In the genomic region with DNA sequence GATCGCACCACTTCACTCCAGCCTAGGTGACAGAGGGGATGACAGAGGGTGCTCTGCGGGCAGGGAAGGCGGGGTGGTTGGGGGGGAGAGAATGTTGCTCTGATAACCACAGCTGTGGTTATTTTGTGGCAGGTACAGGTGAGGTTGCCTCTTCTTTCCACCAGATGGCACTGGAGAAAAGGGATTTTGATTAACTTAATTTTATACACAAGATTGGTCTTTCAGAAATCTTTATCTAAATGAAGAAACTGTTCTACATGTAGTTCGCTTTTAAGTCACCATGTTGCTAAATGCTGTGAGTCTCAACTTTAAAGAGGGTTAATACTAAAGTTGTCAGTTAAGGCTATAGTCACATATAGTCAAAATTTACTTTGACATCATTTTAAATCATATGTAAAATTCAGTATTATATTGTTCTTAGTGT, we compare ENCODE assay signal across 8 cellular contexts. TPM values are rescaled to one million over a fixed set of nuclear protein-coding genes. Genes with fewer than 3 reads are reported as not detected.
A peak's percentile ranks its signal among the peaks of the same experiment; 100 is the strongest.
DNase-seq lines count a peak whose midpoint lies in the region; ATAC-seq, FAIRE-seq and TF ChIP-seq lines count a peak whose summit lies in the region.

No MANE protein-coding gene starts in this region.

- no peaks in the 10 kb centered on the region for H3K9me3 Mint-ChIP-seq in neural progenitor cell
- H3K9me3 Mint-ChIP-seq in Calu3 (ENCODE audit: low read depth, unreplicated experiment): peaks cover 3% of the 10 kb centered on the region

- no peak overlapping the region for H2AFZ ChIP-seq in neural progenitor cell (replicated peaks)

- no peak overlapping the region for H3K4me2 ChIP-seq in neural progenitor cell

- H3K9me3 ChIP-seq in T-helper 17 cell (ENCODE audit: control insufficient read depth, low read length, poor library complexity, severe bottlenecking) (no peaks in the 10 kb centered on the region), neural progenitor cell (ENCODE audit: low read depth) (peaks cover 3% of the 10 kb centered on the region)

- peaks cover 3% of the 10 kb centered on the region for H3K36me3 Mint-ChIP-seq in T-helper 17 cell (ENCODE audit: low read depth)
- H3K36me3 Mint-ChIP-seq in neural progenitor cell: peaks cover 8% of the 10 kb centered on the region
- H3K36me3 Mint-ChIP-seq in Calu3 (ENCODE audit: insufficient read depth, unreplicated experiment): no peaks in the 10 kb centered on the region

- CTCF ChIA-PET in Calu3 (lab: Charles Lee): no interaction called here

- H3K27ac Mint-ChIP-seq in T-helper 17 cell (peak overlapping the region; percentile 37), neural progenitor cell (no peak overlapping the region), Calu3 (ENCODE audit: unreplicated experiment) (no peak overlapping the region)

- intact Hi-C loops in Calu3 (cut with micrococcal nuclease; ENCODE audit: unreplicated experiment): loop anchor here (1.0 kb wide), 1 partner anchor 45 kb away; no protein-coding TSS in a partner anchor

- no peaks in the 10 kb centered on the region for H4K20me1 ChIP-seq in neural progenitor cell (ENCODE audit: low read depth)

- no TSS peak for BruUV-seq in Calu3 (replicated peaks; lab: Mats Ljungman, UMichigan)

- no peaks in the 10 kb centered on the region for H3K36me3 ChIP-seq in neural progenitor cell

- H3K27me3 Mint-ChIP-seq in T-helper 17 cell (no peaks in the 10 kb centered on the region), neural progenitor cell (ENCODE audit: insufficient read depth, low read depth) (no peaks in the 10 kb centered on the region), Calu3 (ENCODE audit: unreplicated experiment) (no peaks in the 10 kb centered on the region)

- peak; percentile 42 for DNase-seq in ACHN
- no peak for DNase-seq in GM19239 (ENCODE audit: insufficient read length, low spot score)
- peak in 2 of 3 donors; percentile 6 to 31 for DNase-seq in T-helper 17 cell
- peak; percentile 16 for DNase-seq in cerebellum (ENCODE audit: low spot score)
- peak; percentile 36 for DNase-seq in neural progenitor cell (ENCODE audit: low spot score)
- no peak for DNase-seq in Calu3

- peak; percentile 68 for FAIRE-seq in GM19239 (lab: Jason Lieb, UNC)

- H3K4me1 ChIP-seq in neural progenitor cell: no peaks in the 10 kb centered on the region

- H3K4me1 Mint-ChIP-seq in T-helper 17 cell (peaks cover 3% of the 10 kb centered on the region), neural progenitor cell (no peaks in the 10 kb centered on the region), Calu3 (ENCODE audit: low read depth, unreplicated experiment) (no peaks in the 10 kb centered on the region)

- in situ Hi-C loops in ACHN (cut with HindIII; ENCODE audit: low pct_ligation_motif_present, low pct_unique_long_range_greater_than_20kb, low sequenced_read_pairs): no loop called here

- H3K4me3 ChIP-seq in neural progenitor cell: no peak overlapping the region

- no peak overlapping the region for H3K9ac ChIP-seq in neural progenitor cell

- H3K79me2 ChIP-seq in neural progenitor cell (ENCODE audit: low read depth): no peaks in the 10 kb centered on the region

- peak; percentile 47 for TF ChIP-seq CTCF in neural progenitor cell (IDR thresholded peaks at IDR 0.05)
- no peak for TF ChIP-seq CTCF in Calu3 (IDR thresholded peaks at IDR 0.05; ENCODE audit: unreplicated experiment)

- ATAC-seq in T-helper 17 cell (peak; percentile 95), GM21717 (IDR thresholded peaks at IDR 0.05; ENCODE audit: unreplicated experiment) (no peak), HG02623 (IDR thresholded peaks at IDR 0.05; ENCODE audit: unreplicated experiment) (no peak)

- no peaks in the 10 kb centered on the region for H3F3A ChIP-seq in neural progenitor cell (ENCODE audit: low read depth)

- no peak overlapping the region for H3K27ac ChIP-seq in neural progenitor cell

- H3K4me3 Mint-ChIP-seq in T-helper 17 cell (no peak overlapping the region), neural progenitor cell (no peak overlapping the region), Calu3 (ENCODE audit: low read depth, unreplicated experiment) (no peak overlapping the region)

- no peaks in the 10 kb centered on the region for H3K27me3 ChIP-seq in neural progenitor cell

RNA-seq across cellular contexts. Expression of a gene that starts 25.7 kb away (rescaled TPM):
- total RNA-seq in T-helper 17 cell (not detected), cerebellum (not detected), neural progenitor cell (ENCODE audit: low replicate concordance) (0.58 and 0.90 TPM in 2 replicates), Calu3 (2022) (not detected in 2 replicates)

RNA-seq across cellular contexts. Expression of a gene that starts 32.8 kb away (rescaled TPM):
- total RNA-seq in T-helper 17 cell (10 to 100 TPM in 1 of 2 donors, 1 to 10 TPM in 1; 7.8 to 10.7 TPM), cerebellum (4.5 TPM), neural progenitor cell (ENCODE audit: low replicate concordance) (7.1 and 18.1 TPM in 2 replicates), Calu3 (2022) (15.9 and 17.3 TPM in 2 replicates)

Comparison
In these comparisons a context has a peak if more than half of its experiments do, and no peak if none do; other contexts are left out.
1. DNase-seq: peak in ACHN (single experiment), T-helper 17 cell (2 of 3), cerebellum (single experiment) and neural progenitor cell (single experiment); none in GM19239 (single experiment) and Calu3 (single experiment).